In genomic region chr1:65003316-65003664, GRCh38 we compare ENCODE assay signal across 9 cellular contexts. TPM values are rescaled to one million over a fixed set of nuclear protein-coding genes. Genes with fewer than 3 reads are reported as not detected.
A peak's percentile ranks its signal among the peaks of the same experiment; 100 is the strongest.
DNase-seq lines count a peak whose midpoint lies in the region; ATAC-seq and TF ChIP-seq lines count a peak whose summit lies in the region.
"Had no signal": no experiment of that assay in that cellular context is flagged by ENCODE, and none has a peak within 500 bp of the region (broad histone marks: within the 10 kb centered on the region; RNA-seq: fewer than 3 reads in every experiment).

No MANE protein-coding gene starts in this region.

- no peak overlapping the region for H2BK12ac ChIP-seq in mesenchymal stem cell (ENCODE audit: low read length in 2 of 2)

- no peak overlapping the region for H2AK5ac ChIP-seq in mesenchymal stem cell (ENCODE audit: low read length, severe bottlenecking)

- no peak overlapping the region for H3K27ac ChIP-seq in cardiac muscle cell
- peak overlapping the region; percentile 54 for H3K27ac ChIP-seq in mesenchymal stem cell (ENCODE audit: low read length, poor library complexity, severe bottlenecking)
- H3K27ac ChIP-seq in upper lobe of right lung, result peak overlapping the region; percentile 93

- H3K9me3 ChIP-seq in cardiac muscle cell (ENCODE audit: low read depth) (no peaks in the 10 kb centered on the region), mesenchymal stem cell (ENCODE audit: control insufficient read depth, low read length) (no peaks in the 10 kb centered on the region), upper lobe of right lung (peaks cover under 1% of the 10 kb centered on the region)

- TF ChIP-seq CTCF in cardiac muscle cell (IDR thresholded peaks at IDR 0.05; ENCODE audit: low read depth, low read length) (no peak), cardiac fibroblast (IDR thresholded peaks at IDR 0.05; ENCODE audit: low read depth, low read length) (no peak), upper lobe of right lung (IDR thresholded peaks at IDR 0.05) (no peak)

- H3K27me3 ChIP-seq in cardiac muscle cell (peaks cover 50% of the 10 kb centered on the region), mesenchymal stem cell (ENCODE audit: control insufficient read depth in 1 of 2, insufficient read depth in 1 of 2, low read length in 2 of 2) (no peaks in the 10 kb centered on the region), upper lobe of right lung (no peaks in the 10 kb centered on the region)

- H4K8ac ChIP-seq in mesenchymal stem cell (ENCODE audit: low read length), result no peak overlapping the region

- H2BK5ac ChIP-seq in mesenchymal stem cell (ENCODE audit: low read depth, low read length, poor library complexity, severe bottlenecking), result no peak overlapping the region

- no peaks in the 10 kb centered on the region for H3K36me3 ChIP-seq in cardiac muscle cell
- H3K36me3 ChIP-seq in mesenchymal stem cell (ENCODE audit: control insufficient read depth in 1 of 2, insufficient read depth in 2 of 2, low read depth in 1 of 2, low read length in 2 of 2), result no peaks in the 10 kb centered on the region
- no peaks in the 10 kb centered on the region for H3K36me3 ChIP-seq in upper lobe of right lung

- no peak overlapping the region for H3K4ac ChIP-seq in mesenchymal stem cell (ENCODE audit: low read depth in 1 of 2, low read length in 2 of 2)

- H3K14ac ChIP-seq in mesenchymal stem cell (ENCODE audit: low read length in 2 of 2), result no peak overlapping the region

- H3K4me2 ChIP-seq in mesenchymal stem cell (ENCODE audit: low read length, poor library complexity, severe bottlenecking), result peak overlapping the region; percentile 99

- H2BK15ac ChIP-seq in mesenchymal stem cell (ENCODE audit: low read depth, poor library complexity, severe bottlenecking), result no peak overlapping the region

- H3K4me3 ChIP-seq in cardiac muscle cell (peak overlapping the region; percentile 35), cardiac fibroblast (replicated peaks in 1 of 2; ENCODE audit: low read depth in 2 of 2, low read length in 2 of 2) (peak overlapping the region; percentile 45 to 66), mesenchymal stem cell (ENCODE audit: insufficient read depth in 1 of 2, low read depth in 1 of 2, low read length in 2 of 2) (peak overlapping the region; percentile 72 to 73), upper lobe of right lung (peak overlapping the region; percentile 65)

- ATAC-seq in Right ventricle myocardium superior (ENCODE audit: poor library complexity) (no peak), upper lobe of right lung (no peak)

- no peak overlapping the region for H3K18ac ChIP-seq in mesenchymal stem cell (ENCODE audit: low read depth in 1 of 2, low read length in 2 of 2)

- no peak overlapping the region for H2AFZ ChIP-seq in mesenchymal stem cell (ENCODE audit: low read depth, low read length)

- H3K4me1 ChIP-seq in cardiac muscle cell (ENCODE audit: low read depth) (no peaks in the 10 kb centered on the region), mesenchymal stem cell (ENCODE audit: control insufficient read depth, insufficient read depth, low read depth, low read length) (peaks cover 10% of the 10 kb centered on the region), upper lobe of right lung (peaks cover 9% of the 10 kb centered on the region)

- H3K9ac ChIP-seq in mesenchymal stem cell (ENCODE audit: low read length), result peak overlapping the region; percentile 95

- no peaks in the 10 kb centered on the region for H3K79me1 ChIP-seq in mesenchymal stem cell (replicated peaks; ENCODE audit: low read length, poor library complexity, severe bottlenecking)

- intact Hi-C loops in Right ventricle myocardium superior (cut with DNase I) (no loop called here), upper lobe of right lung (cut with DNase I) (no loop called here)

- H2BK120ac ChIP-seq in mesenchymal stem cell (ENCODE audit: low read depth, low read length), result no peak overlapping the region

- no peak overlapping the region for H3K23ac ChIP-seq in mesenchymal stem cell (ENCODE audit: low read length in 2 of 2)

- no peak overlapping the region for H4K91ac ChIP-seq in mesenchymal stem cell (ENCODE audit: low read length)

- DNase-seq in cardiac muscle cell (ENCODE audit: low read depth in 1 of 2, low spot score in 1 of 2), result no peak
- DNase-seq in Right ventricle myocardium superior, result no peak
- no peak for DNase-seq in cardiac fibroblast (ENCODE audit: low read depth in 2 of 2)
- DNase-seq in mesenchymal stem cell, result no peak
- no peak for DNase-seq in upper lobe of right lung
- no peak for DNase-seq in GM19238 (ENCODE audit: insufficient read length, low spot score)
- no peak for DNase-seq in GOT3 (lab: John Stamatoyannopoulos, UW)
- no peak for DNase-seq in mucosa of gallbladder (ENCODE audit: low spot score)
- DNase-seq: DMS153 had no signal

- 14% methylated on average over 11 of the region's 11 CpGs for WGBS in mesenchymal stem cell

RNA-seq across cellular contexts. Expression of gene JAK1, which starts 36.9 kb away (rescaled TPM):
- 41.3 and 52.7 TPM in 2 replicates for total RNA-seq in cardiac muscle cell
- polyA plus RNA-seq in cardiac muscle cell, result 24.9 and 29.6 TPM in 2 replicates
- total RNA-seq in Right ventricle myocardium superior, result 94.1 TPM
- 69.2 TPM for polyA plus RNA-seq in mesenchymal stem cell (2013, experiment 1 of 2)
- polyA plus RNA-seq in mesenchymal stem cell (2013, experiment 2 of 2), result 68.5 TPM
- 152 TPM for total RNA-seq in upper lobe of right lung
- total RNA-seq in mucosa of gallbladder, result 134 TPM
